ENCODE assay signal across 8 cellular contexts in genomic region chr2:85420743-85421705, GRCh38. TPM values are rescaled to one million over a fixed set of nuclear protein-coding genes. Genes with fewer than 3 reads are reported as not detected.
DNase-seq lines count a peak whose midpoint lies in the region; ATAC-seq and TF ChIP-seq lines count a peak whose summit lies in the region.

No MANE protein-coding gene starts in this region.

- CTCF ChIA-PET in mammary epithelial cell (lab: Charles Lee; ENCODE audit: low non-redundant PET): interaction anchor here (0.8 kb wide), 1 partner anchor 131 kb away, joined by 6 read pairs; no protein-coding TSS in a partner anchor

- no peaks in the 10 kb centered on the region for H3K27me3 ChIP-seq in mammary epithelial cell (ENCODE audit: insufficient read depth, low read length)

- H2AFZ ChIP-seq in mammary epithelial cell (ENCODE audit: low read depth, low read length): peak overlapping the region; percentile 36

- TF ChIP-seq CTCF in 22Rv1 (IDR thresholded peaks at IDR 0.05) (peak; percentile 97), WI38 (IDR thresholded peaks at IDR 0.05; ENCODE audit: low read depth, low read length) (peak; percentile 81), mammary epithelial cell (conservative IDR thresholded peaks at IDR 0.05 in 1 of 2, IDR thresholded peaks at IDR 0.05 in 1 of 2; ENCODE audit: extremely low read depth in 1 of 2, insufficient read depth in 1 of 2, low read depth in 1 of 2, low read length in 2 of 2) (peak; percentile 96 to 99)

- H3K9me3 ChIP-seq in mammary epithelial cell (replicated peaks; ENCODE audit: insufficient read depth, low read length): no peaks in the 10 kb centered on the region

- peak overlapping the region; percentile 96 for H3K27ac ChIP-seq in 22Rv1
- H3K27ac ChIP-seq in mammary epithelial cell (ENCODE audit: insufficient read depth, low read depth, low read length): no peak overlapping the region

- no peak overlapping the region for H3K9ac ChIP-seq in mammary epithelial cell (ENCODE audit: insufficient read depth, low read length)

- in situ Hi-C loops in mammary epithelial cell (cut with MboI; ENCODE audit: low sequenced_read_pairs in 2 of 2): loop anchor here in 1 of 2 donors (5.0 kb wide), 1 partner anchor 121 kb away; no protein-coding TSS in a partner anchor

- H3K4me3 ChIP-seq in WI38 (ENCODE audit: low read depth, low read length) (no peak overlapping the region), mammary epithelial cell (replicated peaks in 1 of 3; ENCODE audit: insufficient read depth in 1 of 3, low read depth in 2 of 3, low read length in 3 of 3) (peak overlapping the region in 1 of 3 experiments; percentile 12)

- no peaks in the 10 kb centered on the region for H3K36me3 ChIP-seq in mammary epithelial cell (ENCODE audit: insufficient read depth, low read length)

- H3K79me2 ChIP-seq in mammary epithelial cell (ENCODE audit: insufficient read depth, low read length): peaks cover 6% of the 10 kb centered on the region

- intact Hi-C loops in mammary epithelial cell (cut with micrococcal nuclease): loop anchor here (1.0 to 2.0 kb wide), 5 partner anchors 78 to 354 kb away; partner anchors contain the start of gene MAT2A

- DNase-seq in NCI-H2107 treated with DMSO at 0.1 percent for 48 hours (lab: John Stamatoyannopoulos, UW; ENCODE audit: unreplicated experiment) (peak; percentile 41), mammary epithelial cell (no peak), islet precursor cell (peak; percentile 91)
- DNase-seq in stimulated activated CD4-positive, alpha-beta T cell treated with anti-CD3 and anti-CD28 coated beads, Interleukin-15, amount 100 ng/mL, for 24 hours: peak; percentile 95

- peak overlapping the region; percentile 9 for H3K4me2 ChIP-seq in mammary epithelial cell (ENCODE audit: insufficient read depth, low read depth, low read length)

- 71% methylated on average over 20 of the region's 31 CpGs for WGBS in mammary epithelial cell (ENCODE audit: low coverage, missing lambda C conversion rate)

- dilution Hi-C loops in mammary epithelial cell (cut with HindIII; ENCODE audit: low sequenced_read_pairs): no loop called here

- H4K20me1 ChIP-seq in mammary epithelial cell (ENCODE audit: insufficient read depth, low read length): no peaks in the 10 kb centered on the region

- ATAC-seq in GM18511 (IDR thresholded peaks at IDR 0.05; ENCODE audit: unreplicated experiment) (peak; percentile 70), HG03066 (IDR thresholded peaks at IDR 0.05; ENCODE audit: low read depth, unreplicated experiment) (peak; percentile 54)

- no TSS peak for BruUV-seq in mammary epithelial cell (replicated peaks; lab: Mats Ljungman, UMichigan)

- H3K4me1 ChIP-seq in mammary epithelial cell (ENCODE audit: insufficient read depth, low read length): peaks cover 30% of the 10 kb centered on the region

RNA-seq across cellular contexts. Expression of gene SH2D6, which starts 2.5 kb away (rescaled TPM):
- under 1 TPM in 1 of 2 donors, not detected in 1; 0.78 TPM for total RNA-seq in mammary epithelial cell
- 0.06 TPM for polyA plus RNA-seq in mammary epithelial cell
- polyA minus RNA-seq in mammary epithelial cell: not detected

RNA-seq across cellular contexts. Expression of gene CAPG, which starts 10.9 kb away (rescaled TPM):
- 100 to 1,000 TPM; 140 to 186 TPM for total RNA-seq in mammary epithelial cell
- polyA plus RNA-seq in mammary epithelial cell: 342 TPM
- 129 TPM for polyA minus RNA-seq in mammary epithelial cell
